In the genomic region with DNA sequence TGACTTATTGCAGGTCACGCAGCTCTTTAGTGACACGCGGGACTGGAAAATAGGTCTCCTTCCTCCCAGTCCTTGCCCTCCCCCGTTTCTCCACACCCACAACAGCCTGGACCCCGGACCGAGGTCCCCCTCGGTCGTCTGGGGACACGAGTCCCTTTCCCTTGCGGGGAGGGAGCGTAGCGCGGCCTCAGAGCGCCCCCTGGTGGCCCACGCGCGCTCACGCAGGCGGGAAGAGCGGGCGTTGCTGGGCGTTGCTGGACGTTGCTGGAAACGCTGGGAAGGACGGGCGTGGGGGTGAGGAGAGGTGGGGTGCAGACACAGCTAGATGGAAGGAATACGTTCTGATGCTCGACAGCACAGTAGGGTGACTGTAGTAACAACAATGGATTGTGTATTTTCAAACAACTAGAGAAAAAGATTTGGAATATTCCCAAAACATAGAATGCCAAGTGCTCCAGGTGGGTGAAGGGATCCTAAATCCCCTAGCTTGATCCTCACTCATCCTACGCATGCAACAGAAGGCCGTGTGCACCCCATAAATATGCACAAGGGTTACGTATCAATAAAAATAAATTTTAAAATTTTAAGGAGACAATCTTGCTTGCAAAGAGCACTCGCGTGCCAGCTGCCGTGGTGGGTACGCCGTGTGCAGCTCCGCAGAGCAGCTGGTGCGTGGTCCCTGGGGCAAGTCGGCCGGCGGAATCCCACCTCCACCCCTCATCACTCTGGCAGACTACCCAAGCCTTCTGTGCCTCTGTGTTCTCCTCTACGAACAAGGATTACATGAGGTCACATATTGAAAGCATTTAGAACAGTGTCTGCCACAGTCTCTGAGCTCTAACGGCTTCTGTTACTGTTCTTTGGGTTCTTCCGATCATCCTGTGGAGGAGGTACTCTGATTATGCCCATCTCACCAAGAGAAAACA, we compare ENCODE assay signal across 1 cellular context.
TF ChIP-seq lines count a peak whose summit lies in the region.

No MANE protein-coding gene starts in this region.

TF ChIP-seq in HepG2, 621 proteins besides CTCF, POLR2A, EP300 and RAD21 (continued from another document):
- TF ChIP-seq IRF2 (CRISPR knock-in tag; IDR thresholded peaks at IDR 0.05) (0 out of 2 replicates have a peak, but pooled peaks have one; percentile 22), PHF8 (CRISPR knock-in tag; IDR thresholded peaks at IDR 0.05) (0 out of 2 replicates have a peak, but pooled peaks have one; percentile 33), MIER2 (CRISPR knock-in tag; IDR thresholded peaks at IDR 0.05) (0 out of 2 replicates have a peak, but pooled peaks have one; percentile 42), RFX5 (IDR thresholded peaks at IDR 0.05; ENCODE audit: low read depth, low read length) (peak; percentile 95), TARDBP (CRISPR knock-in tag; IDR thresholded peaks at IDR 0.05) (peak; percentile 26; the same call in 1 of the 2 replicates), YY1 (IDR thresholded peaks at IDR 0.05; ENCODE audit: insufficient read depth, insufficient replicate concordance, low read depth, low read length) (peak; percentile 42), ZNF558 (CRISPR knock-in tag; IDR thresholded peaks at IDR 0.05; ENCODE audit: borderline replicate concordance) (no peak), XRCC5 (optimal IDR thresholded peaks at IDR 0.05; ENCODE audit: low read length) (peak; percentile 77), FOXC1 (CRISPR knock-in tag; IDR thresholded peaks at IDR 0.05; ENCODE audit: borderline replicate concordance) (peak; percentile 46; the same call in 1 of the 2 replicates), STAG1 (CRISPR knock-in tag; IDR thresholded peaks at IDR 0.05) (peak; percentile 95), ZNF451 (CRISPR knock-in tag; IDR thresholded peaks at IDR 0.05) (peak; percentile 51; the same call in 1 of the 2 replicates), ZNF572 (CRISPR knock-in tag; IDR thresholded peaks at IDR 0.05) (peak; percentile 57; the same call in 1 of the 2 replicates), ZNF235 (CRISPR knock-in tag; IDR thresholded peaks at IDR 0.05; ENCODE audit: borderline replicate concordance) (no peak), ZNF768 (CRISPR knock-in tag; IDR thresholded peaks at IDR 0.05) (peak; percentile 68; the same call in 1 of the 2 replicates), ZSCAN31 (CRISPR knock-in tag; IDR thresholded peaks at IDR 0.05; ENCODE audit: low read depth) (0 out of 2 replicates have a peak, but pooled peaks have one; percentile 23), REPIN1 (CRISPR knock-in tag; IDR thresholded peaks at IDR 0.05; ENCODE audit: borderline replicate concordance, low read depth) (peak; percentile 58; the same call in 1 of the 2 replicates), KLF6 (CRISPR knock-in tag; IDR thresholded peaks at IDR 0.05) (no peak), CAMTA2 (CRISPR knock-in tag; IDR thresholded peaks at IDR 0.05; ENCODE audit: borderline replicate concordance) (peak; percentile 69; the same call in 1 of the 2 replicates), KDM5B (CRISPR knock-in tag; IDR thresholded peaks at IDR 0.05; ENCODE audit: borderline replicate concordance) (peak; percentile 49; the same call in 1 of the 2 replicates)
- TF ChIP-seq, protein P1, sequence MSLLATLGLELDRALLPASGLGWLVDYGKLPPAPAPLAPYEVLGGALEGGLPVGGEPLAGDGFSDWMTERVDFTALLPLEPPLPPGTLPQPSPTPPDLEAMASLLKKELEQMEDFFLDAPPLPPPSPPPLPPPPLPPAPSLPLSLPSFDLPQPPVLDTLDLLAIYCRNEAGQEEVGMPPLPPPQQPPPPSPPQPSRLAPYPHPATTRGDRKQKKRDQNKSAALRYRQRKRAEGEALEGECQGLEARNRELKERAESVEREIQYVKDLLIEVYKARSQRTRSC (CRISPR knock-in tag; IDR thresholded peaks at IDR 0.05; ENCODE audit: low read depth) = no peak
- TF ChIP-seq, protein P2, sequence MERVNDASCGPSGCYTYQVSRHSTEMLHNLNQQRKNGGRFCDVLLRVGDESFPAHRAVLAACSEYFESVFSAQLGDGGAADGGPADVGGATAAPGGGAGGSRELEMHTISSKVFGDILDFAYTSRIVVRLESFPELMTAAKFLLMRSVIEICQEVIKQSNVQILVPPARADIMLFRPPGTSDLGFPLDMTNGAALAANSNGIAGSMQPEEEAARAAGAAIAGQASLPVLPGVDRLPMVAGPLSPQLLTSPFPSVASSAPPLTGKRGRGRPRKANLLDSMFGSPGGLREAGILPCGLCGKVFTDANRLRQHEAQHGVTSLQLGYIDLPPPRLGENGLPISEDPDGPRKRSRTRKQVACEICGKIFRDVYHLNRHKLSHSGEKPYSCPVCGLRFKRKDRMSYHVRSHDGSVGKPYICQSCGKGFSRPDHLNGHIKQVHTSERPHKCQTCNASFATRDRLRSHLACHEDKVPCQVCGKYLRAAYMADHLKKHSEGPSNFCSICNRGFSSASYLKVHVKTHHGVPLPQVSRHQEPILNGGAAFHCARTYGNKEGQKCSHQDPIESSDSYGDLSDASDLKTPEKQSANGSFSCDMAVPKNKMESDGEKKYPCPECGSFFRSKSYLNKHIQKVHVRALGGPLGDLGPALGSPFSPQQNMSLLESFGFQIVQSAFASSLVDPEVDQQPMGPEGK (CRISPR knock-in tag; IDR thresholded peaks at IDR 0.05) = 0 out of 2 replicates have a peak, but pooled peaks have one; percentile 27
- TF ChIP-seq, protein P3, sequence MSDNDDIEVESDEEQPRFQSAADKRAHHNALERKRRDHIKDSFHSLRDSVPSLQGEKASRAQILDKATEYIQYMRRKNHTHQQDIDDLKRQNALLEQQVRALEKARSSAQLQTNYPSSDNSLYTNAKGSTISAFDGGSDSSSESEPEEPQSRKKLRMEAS (IDR thresholded peaks at IDR 0.05) = peak; percentile 22; the same call in 1 of the 2 replicates
- TF ChIP-seq, protein P4, sequence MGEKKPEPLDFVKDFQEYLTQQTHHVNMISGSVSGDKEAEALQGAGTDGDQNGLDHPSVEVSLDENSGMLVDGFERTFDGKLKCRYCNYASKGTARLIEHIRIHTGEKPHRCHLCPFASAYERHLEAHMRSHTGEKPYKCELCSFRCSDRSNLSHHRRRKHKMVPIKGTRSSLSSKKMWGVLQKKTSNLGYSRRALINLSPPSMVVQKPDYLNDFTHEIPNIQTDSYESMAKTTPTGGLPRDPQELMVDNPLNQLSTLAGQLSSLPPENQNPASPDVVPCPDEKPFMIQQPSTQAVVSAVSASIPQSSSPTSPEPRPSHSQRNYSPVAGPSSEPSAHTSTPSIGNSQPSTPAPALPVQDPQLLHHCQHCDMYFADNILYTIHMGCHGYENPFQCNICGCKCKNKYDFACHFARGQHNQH (CRISPR knock-in tag; IDR thresholded peaks at IDR 0.05) = peak; percentile 26; the same call in 1 of the 2 replicates
